18 cellular contexts compared by ENCODE assay signal in genomic region chr7:45863715-45864114, GRCh38. TPM values are rescaled to one million over a fixed set of nuclear protein-coding genes. Genes with fewer than 3 reads are reported as not detected.
A peak's percentile ranks its signal among the peaks of the same experiment; 100 is the strongest.
DNase-seq lines count a peak whose midpoint lies in the region; ATAC-seq and TF ChIP-seq lines count a peak whose summit lies in the region.
"Had no signal": no experiment of that assay in that cellular context is flagged by ENCODE, and none has a peak within 500 bp of the region (broad histone marks: within the 10 kb centered on the region; RNA-seq: fewer than 3 reads in every experiment).

No MANE protein-coding gene starts in this region.

- in situ Hi-C loops in ACHN (cut with HindIII; ENCODE audit: low pct_ligation_motif_present, low pct_unique_long_range_greater_than_20kb, low sequenced_read_pairs) = no loop called here

- H3K4me3 Mint-ChIP-seq in endodermal cell = no peak overlapping the region
- H3K4me3 Mint-ChIP-seq in neural crest cell = no peak overlapping the region
- H3K4me3 Mint-ChIP-seq in effector memory CD8-positive, alpha-beta T cell = no peak overlapping the region
- H3K4me3 Mint-ChIP-seq: CD8-positive, alpha-beta T cell; nephron progenitor cell had no signal

- H3K9me3 Mint-ChIP-seq in endodermal cell = no peaks in the 10 kb centered on the region
- H3K9me3 Mint-ChIP-seq in neural crest cell = no peaks in the 10 kb centered on the region
- no peaks in the 10 kb centered on the region for H3K9me3 Mint-ChIP-seq in effector memory CD8-positive, alpha-beta T cell
- H3K9me3 Mint-ChIP-seq: CD8-positive, alpha-beta T cell; nephron progenitor cell had no signal

- H3K4me1 ChIP-seq in endodermal cell (ENCODE audit: control insufficient read depth, insufficient read depth, low read length) = no peaks in the 10 kb centered on the region

- TF ChIP-seq EP300 in Ishikawa (IDR thresholded peaks at IDR 0.05; ENCODE audit: borderline replicate concordance) = no peak

- H3K4me1 Mint-ChIP-seq in endodermal cell (no peaks in the 10 kb centered on the region), neural crest cell (no peaks in the 10 kb centered on the region)
- no peaks in the 10 kb centered on the region for H3K4me1 Mint-ChIP-seq in effector memory CD8-positive, alpha-beta T cell (ENCODE audit: low read depth in 2 of 2)

- H3K36me3 Mint-ChIP-seq in endodermal cell (ENCODE audit: low read depth) (no peaks in the 10 kb centered on the region), neural crest cell (ENCODE audit: low read depth) (no peaks in the 10 kb centered on the region)
- H3K36me3 Mint-ChIP-seq in effector memory CD8-positive, alpha-beta T cell (ENCODE audit: insufficient read depth) = no peaks in the 10 kb centered on the region
- H3K36me3 Mint-ChIP-seq: CD8-positive, alpha-beta T cell had no signal

- 77 to 88% methylated on average over 8 to 9 of the region's 9 CpGs for WGBS in endodermal cell (ENCODE audit: insufficient coverage in 1 of 2, insufficient read length in 1 of 2), 2 experiments

- CTCF ChIA-PET in RWPE1 (lab: Yijun Ruan, JAX) = interaction anchor here (0.5 kb wide), 1 partner anchor 14 kb away, joined by 3 read pairs; no protein-coding TSS in a partner anchor

- no peak overlapping the region for H3K27ac Mint-ChIP-seq in endodermal cell
- no peak overlapping the region for H3K27ac Mint-ChIP-seq in neural crest cell (ENCODE audit: unreplicated experiment)
- H3K27ac Mint-ChIP-seq in effector memory CD8-positive, alpha-beta T cell = no peak overlapping the region
- H3K27ac Mint-ChIP-seq: CD8-positive, alpha-beta T cell; nephron progenitor cell had no signal

- no peak overlapping the region for H3K4me3 ChIP-seq in endodermal cell (ENCODE audit: low read length)
- H3K4me3 ChIP-seq: cardiac muscle cell had no signal

- peak; percentile 48 for TF ChIP-seq RAD21 in Ishikawa (IDR thresholded peaks at IDR 0.05; ENCODE audit: low read depth)

- peaks cover 5% of the 10 kb centered on the region for H3K27me3 Mint-ChIP-seq in endodermal cell (ENCODE audit: insufficient read depth)
- peaks cover 13% of the 10 kb centered on the region for H3K27me3 Mint-ChIP-seq in neural crest cell (ENCODE audit: low read depth)
- H3K27me3 Mint-ChIP-seq in effector memory CD8-positive, alpha-beta T cell = peaks cover 29 to 79% of the 10 kb centered on the region in 2 donors

- H3K27ac ChIP-seq in endodermal cell (ENCODE audit: low read depth, low read length) = no peak overlapping the region
- H3K27ac ChIP-seq in RWPE1 = no peak overlapping the region
- H3K27ac ChIP-seq: cardiac muscle cell had no signal

- POLR2A ChIA-PET in RWPE1 (lab: Yijun Ruan, JAX; ENCODE audit: low non-redundant PET) = no interaction called here

- H3K27me3 ChIP-seq in endodermal cell (ENCODE audit: control insufficient read depth, insufficient read depth, low read length, poor library complexity, severe bottlenecking) = no peaks in the 10 kb centered on the region
- H3K27me3 ChIP-seq: cardiac muscle cell had no signal

- ATAC-seq in effector memory CD8-positive, alpha-beta T cell (replicated peaks) = no peak
- ATAC-seq: CD8-positive, alpha-beta T cell had no signal

- no peak overlapping the region for H3K9ac ChIP-seq in endodermal cell (ENCODE audit: extremely low read depth, low read length, poor library complexity, severe bottlenecking)

- no peaks in the 10 kb centered on the region for H3K36me3 ChIP-seq in endodermal cell (ENCODE audit: control insufficient read depth, insufficient read depth, low read length)
- H3K36me3 ChIP-seq: cardiac muscle cell had no signal

- TF ChIP-seq CTCF in endodermal cell (conservative IDR thresholded peaks at IDR 0.05) (peak; percentile 82), neural crest cell (conservative IDR thresholded peaks at IDR 0.05) (peak; percentile 25), RWPE1 (conservative IDR thresholded peaks at IDR 0.05; ENCODE audit: low read depth) (no peak)

- DNase-seq in ELF-1 (ENCODE audit: low read depth, low spot score) = peak; percentile 39
- DNase-seq in endodermal cell = peak; percentile 86
- no peak for DNase-seq in neural crest cell (ENCODE audit: low read depth, low spot score)
- no peak for DNase-seq in inferior parietal cortex (ENCODE audit: extremely low spot score)
- no peak for DNase-seq in ACHN
- DNase-seq in RWPE1 (ENCODE audit: low spot score) = no peak
- DNase-seq in effector memory CD8-positive, alpha-beta T cell = no peak
- DNase-seq: activated naive CD4-positive, alpha-beta T cell treated with Interleukin-2 at 50 U/mL for 16 hours; CD8-positive, alpha-beta T cell; erythroblast; hypothalamus; NCI-H2107; nephron progenitor cell; stimulated activated naive CD4-positive, alpha-beta T cell treated with Interleukin-2 at 50 U/mL for 16 hours had no signal

- H3K9me3 ChIP-seq in endodermal cell (ENCODE audit: control insufficient read depth, low read length) = no peaks in the 10 kb centered on the region

TF ChIP-seq in Ishikawa, 13 proteins besides CTCF, POLR2A, EP300 and RAD21:
- no peak for TF ChIP-seq USF1 (IDR thresholded peaks at IDR 0.05)
TF ChIP-seq in Ishikawa: peak in this region for 0.

RNA-seq across cellular contexts. Expression of gene CCDC201, which starts 9.2 kb away (rescaled TPM):
- total RNA-seq in endodermal cell (not detected), neural crest cell (not detected in 2 replicates)
- not detected for polyA plus RNA-seq in endodermal cell (2013, experiment 1 of 2)
- not detected for polyA plus RNA-seq in endodermal cell (2013, experiment 2 of 2)
- total RNA-seq: activated CD8-positive, alpha-beta memory T cell treated with anti-CD3 and anti-CD28 coated beads for 36 hours; cardiac muscle cell; CD8-positive, alpha-beta T cell; lower leg skin had no signal
- polyA plus RNA-seq: cardiac muscle cell had no signal

RNA-seq across cellular contexts. Expression of gene IGFBP1, which starts 24.6 kb away (rescaled TPM):
- total RNA-seq in endodermal cell (not detected), neural crest cell (not detected in 2 replicates)
- not detected for polyA plus RNA-seq in endodermal cell (2013, experiment 1 of 2)
- not detected for polyA plus RNA-seq in endodermal cell (2013, experiment 2 of 2)
- total RNA-seq: activated CD8-positive, alpha-beta memory T cell treated with anti-CD3 and anti-CD28 coated beads for 36 hours; CD8-positive, alpha-beta T cell; lower leg skin had no signal
- polyA plus RNA-seq: cardiac muscle cell had no signal

RNA-seq across cellular contexts. Expression of gene IGFBP3, which starts 57.4 kb away (rescaled TPM):
- 10 to 100 TPM in 1 of 2 donors, 1 to 10 TPM in 1; 7.4 to 20.3 TPM for total RNA-seq in endodermal cell
- polyA plus RNA-seq in endodermal cell (2013, experiment 1 of 2) = 19.3 TPM
- polyA plus RNA-seq in endodermal cell (2013, experiment 2 of 2) = 13.4 TPM
- 35.2 and 40.2 TPM in 2 replicates for total RNA-seq in neural crest cell

Comparison
In these comparisons a context has a peak if more than half of its experiments do, and no peak if none do; other contexts are left out.
1. DNase-seq: peak in ELF-1 (single experiment) and endodermal cell (single experiment); none in neural crest cell (single experiment), inferior parietal cortex (single experiment), ACHN (single experiment), RWPE1 (single experiment) and effector memory CD8-positive, alpha-beta T cell (0 of 3).